Comparison of ENCODE assay signal across 14 cellular contexts in the genomic region with DNA sequence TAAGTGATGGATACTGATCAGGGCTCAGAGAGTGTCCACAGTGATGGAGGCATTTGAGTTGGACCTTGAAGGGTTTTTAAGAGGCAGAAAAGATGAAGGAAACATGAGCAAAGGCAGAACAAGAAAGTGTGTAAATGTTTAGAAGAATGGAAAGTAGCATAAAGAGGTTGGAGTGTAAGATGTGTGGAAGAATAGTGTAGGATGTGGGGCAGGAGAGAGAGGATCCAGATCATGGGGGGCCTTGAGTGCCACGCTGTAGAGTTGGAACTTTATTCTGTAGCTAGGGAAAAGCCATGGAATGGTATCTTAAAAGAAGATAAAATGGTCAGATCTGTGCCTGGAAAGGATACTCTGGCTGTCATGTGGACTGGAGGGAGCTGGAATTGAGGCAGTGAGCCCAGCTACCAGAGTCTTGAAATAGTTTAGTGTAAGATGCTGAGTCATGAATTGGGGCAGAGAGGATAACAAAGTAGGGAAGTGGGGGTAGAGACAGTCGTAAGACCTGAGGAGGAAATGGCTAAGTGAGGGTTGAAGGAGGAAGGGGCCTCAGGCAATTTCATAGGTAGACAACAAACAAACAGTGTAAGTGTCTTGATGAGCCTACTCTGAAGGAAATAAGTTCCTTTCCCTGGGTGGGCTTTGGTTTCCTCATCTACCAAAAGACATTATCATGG. TPM values are rescaled to one million over a fixed set of nuclear protein-coding genes. Genes with fewer than 3 reads are reported as not detected.
DNase-seq lines count a peak whose midpoint lies in the region; ATAC-seq and TF ChIP-seq lines count a peak whose summit lies in the region.
"Had no signal": no experiment of that assay in that cellular context is flagged by ENCODE, and none has a peak within 500 bp of the region (broad histone marks: within the 10 kb centered on the region; RNA-seq: fewer than 3 reads in every experiment).

No MANE protein-coding gene starts in this region.

- H3K4me3 ChIP-seq in osteoblast (ENCODE audit: insufficient read depth, low read length) (no peak overlapping the region), coronary artery (no peak overlapping the region)

- peak; percentile 43 for DNase-seq in ELF-1 (ENCODE audit: low read depth, low spot score)
- DNase-seq in OCI-M1 (lab: John Stamatoyannopoulos, UW), result peak; percentile 99
- DNase-seq in fibroblast of gingiva (ENCODE audit: low read depth), result peak; percentile 51
- DNase-seq in osteoblast (ENCODE audit: insufficient read length, low spot score, missing footprints), result peak; percentile 90
- DNase-seq in coronary artery (ENCODE audit: low spot score), result no peak
- DNase-seq: activated CD4-positive, alpha-beta T cell treated with anti-CD3 and anti-CD28 coated beads, Interleukin-2, amount 10 ng/mL, durations not matched to agents 7 days and 5 days; glutamatergic neuron; nucleus accumbens had no signal

- H3K27ac ChIP-seq in osteoblast (ENCODE audit: low read depth, low read length), result no peak overlapping the region
- H3K27ac ChIP-seq in coronary artery, result peak overlapping the region in 1 of 2 donors; percentile 56
- H3K27ac ChIP-seq: KMS-11 had no signal

- peak overlapping the region; percentile 10 for H3K4me2 ChIP-seq in osteoblast (ENCODE audit: insufficient read depth, low read length)
- H3K4me2 ChIP-seq: KMS-11 had no signal

- peaks cover 8% of the 10 kb centered on the region for H3K4me1 ChIP-seq in osteoblast (ENCODE audit: insufficient read depth, low read length)
- H3K4me1 ChIP-seq: ascending aorta had no signal

- H3K27me3 ChIP-seq in osteoblast (ENCODE audit: insufficient read depth, low read length), result peaks cover 3% of the 10 kb centered on the region
- H3K27me3 ChIP-seq: ascending aorta had no signal

- H3K9me3 ChIP-seq in osteoblast (ENCODE audit: low read depth, low read length), result no peaks in the 10 kb centered on the region
- H3K9me3 ChIP-seq: ascending aorta, Caco-2 had no signal

- H3K36me3 ChIP-seq in osteoblast (ENCODE audit: insufficient read depth, low read length), result no peaks in the 10 kb centered on the region
- H3K36me3 ChIP-seq: ascending aorta had no signal

- H3K79me2 ChIP-seq in osteoblast (ENCODE audit: insufficient read depth, low read length), result no peaks in the 10 kb centered on the region

- ATAC-seq in GM19455 (IDR thresholded peaks at IDR 0.05; ENCODE audit: unreplicated experiment), result no peak
- no peak for ATAC-seq in GM18517 (IDR thresholded peaks at IDR 0.05; ENCODE audit: unreplicated experiment)
- no peak for ATAC-seq in GM18907 (IDR thresholded peaks at IDR 0.05; ENCODE audit: unreplicated experiment)

- TF ChIP-seq CTCF in osteoblast (IDR thresholded peaks at IDR 0.05; ENCODE audit: extremely low read depth, low read depth, low read length), result no peak
- TF ChIP-seq CTCF in coronary artery (IDR thresholded peaks at IDR 0.05), result no peak

- peak overlapping the region; percentile 23 for H2AFZ ChIP-seq in osteoblast (ENCODE audit: low read length)

- no peaks in the 10 kb centered on the region for H4K20me1 ChIP-seq in osteoblast (ENCODE audit: insufficient read depth, low read length)

RNA-seq across cellular contexts. Expression of a gene that starts 6.7 kb away (rescaled TPM):
- total RNA-seq in osteoblast, result 1.8 and 2.4 TPM in 2 replicates
- total RNA-seq: activated CD4-positive, alpha-beta T cell treated with anti-CD3 and anti-CD28 coated beads, Interleukin-2, amount 10 ng/mL, durations not matched to agents 7 days and 5 days; ascending aorta had no signal

RNA-seq across cellular contexts. Expression of a gene that starts 32.9 kb away (rescaled TPM):
- 5.0 and 5.1 TPM in 2 replicates for total RNA-seq in osteoblast
- total RNA-seq: ascending aorta had no signal
